In the genomic region with DNA sequence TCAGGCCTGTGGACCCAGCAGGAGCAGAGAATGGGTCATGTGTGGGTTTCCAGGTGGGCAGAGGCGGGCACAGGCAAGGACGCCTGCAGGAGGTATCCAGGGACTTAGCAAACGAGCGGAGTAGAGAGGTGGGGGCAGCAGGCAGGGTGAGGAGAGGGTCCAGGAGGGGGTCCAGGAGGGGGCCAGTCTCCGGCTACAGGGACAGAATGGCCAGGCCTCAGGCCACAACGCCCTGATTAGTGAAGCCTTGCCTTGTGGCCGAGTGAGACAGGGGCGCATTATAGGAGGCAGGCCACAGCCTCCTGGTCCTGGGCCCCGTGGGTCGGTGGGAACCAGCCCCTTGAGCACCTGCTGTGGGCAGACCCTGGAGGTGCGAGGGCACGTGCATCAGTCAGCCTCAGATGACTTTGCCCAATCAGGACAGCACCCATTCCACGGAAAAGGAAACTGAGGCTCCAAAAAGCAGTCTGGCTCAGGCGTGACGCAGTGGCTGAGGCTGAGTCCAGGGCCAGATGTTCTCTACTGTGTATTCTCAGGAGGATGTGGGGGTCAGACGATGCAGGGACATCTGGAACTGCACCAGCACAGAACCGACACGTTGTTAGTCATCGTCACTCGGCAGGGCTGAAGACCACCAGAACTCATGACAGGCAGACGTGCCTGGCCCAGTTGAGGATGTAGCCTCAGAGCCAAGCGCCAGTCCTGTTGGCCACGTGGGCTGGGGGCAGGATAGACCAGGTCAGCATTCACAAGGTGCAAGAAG, we compare ENCODE assay signal across 1 cellular context.
A peak's percentile ranks its signal among the peaks of the same experiment; 100 is the strongest.
TF ChIP-seq lines count a peak whose summit lies in the region.

No MANE protein-coding gene starts in this region.

TF ChIP-seq in GM12878, 131 proteins besides CTCF, POLR2A, EP300 and RAD21 (continued from another document):
- TF ChIP-seq SKIL (IDR thresholded peaks at IDR 0.05; ENCODE audit: low read depth, poor library complexity, severe bottlenecking) (no peak), MXI1 (IDR thresholded peaks at IDR 0.05; ENCODE audit: low read depth, low read length) (no peak), BCL3 (IDR thresholded peaks at IDR 0.05; ENCODE audit: borderline replicate concordance, insufficient read depth, low read depth, low read length, poor library complexity, severe bottlenecking) (peak; percentile 54), SPI1 (IDR thresholded peaks at IDR 0.05; ENCODE audit: borderline replicate concordance, insufficient read depth, low read depth, low read length) (no peak)
